Comparison of ENCODE assay signal across 8 cellular contexts in genomic region chr9:8486095-8486494, GRCh38.
DNase-seq lines count a peak whose midpoint lies in the region; ATAC-seq and TF ChIP-seq lines count a peak whose summit lies in the region.

No MANE protein-coding gene starts in this region.

- H3K36me3 Mint-ChIP-seq in glutamatergic neuron (ENCODE audit: unreplicated experiment): peaks cover 4% of the 10 kb centered on the region

- DNase-seq in NCI-H2227 (lab: John Stamatoyannopoulos, UW; ENCODE audit: unreplicated experiment): peak; percentile 23
- no peak for DNase-seq in NCI-H2227 treated with DMSO at 0.1 percent for 48 hours (lab: John Stamatoyannopoulos, UW)
- no peak for DNase-seq in Panc1 (ENCODE audit: low read depth, low spot score)
- peak; percentile 55 for DNase-seq in glutamatergic neuron
- peak; percentile 13 for DNase-seq in stromal cell of bone marrow (ENCODE audit: low read depth)
- DNase-seq in activated T-cell treated with anti-CD3 and anti-CD28 coated beads for 4 hours: no peak

- no peak overlapping the region for H3K27ac ChIP-seq in Panc1 (ENCODE audit: low read length)

- H3K9me3 Mint-ChIP-seq in glutamatergic neuron (ENCODE audit: unreplicated experiment): peaks cover 3% of the 10 kb centered on the region

- BruUV-seq in Panc1 (replicated peaks; lab: Mats Ljungman, UMichigan): no TSS peak

- intact Hi-C loops in Panc1 (cut with micrococcal nuclease; ENCODE audit: unreplicated experiment): no loop called here

- H3K27ac Mint-ChIP-seq in glutamatergic neuron (ENCODE audit: unreplicated experiment): peak overlapping the region; percentile 25

- POLR2A ChIA-PET in Panc1 (lab: Charles Lee): no interaction called here

- no peak overlapping the region for H3K4me3 ChIP-seq in Panc1 (ENCODE audit: low read depth in 2 of 2, low read length in 2 of 2)

- TF ChIP-seq CTCF in Panc1 (IDR thresholded peaks at IDR 0.05): peak; percentile 7; the same call in 1 of the 2 replicates
- peak; percentile 33 for TF ChIP-seq CTCF in glutamatergic neuron (IDR thresholded peaks at IDR 0.05; ENCODE audit: partially characterized antibody, unreplicated experiment)

- CTCF ChIA-PET in Panc1 (lab: Charles Lee): no interaction called here

- H3K4me1 Mint-ChIP-seq in glutamatergic neuron (ENCODE audit: low read depth, unreplicated experiment): peaks cover 8% of the 10 kb centered on the region

- in situ Hi-C loops in Panc1 (cut with HindIII; ENCODE audit: low pct_unique_long_range_greater_than_20kb, low sequenced_read_pairs): no loop called here

- no peaks in the 10 kb centered on the region for H3K9me3 ChIP-seq in Panc1 (ENCODE audit: control insufficient read depth, insufficient read depth, low read depth, low read length)

- no peak for ATAC-seq in Panc1
- no peak for ATAC-seq in HG02571 (IDR thresholded peaks at IDR 0.05; ENCODE audit: unreplicated experiment)
- ATAC-seq in HG03460 (IDR thresholded peaks at IDR 0.05; ENCODE audit: unreplicated experiment): no peak

- no peaks in the 10 kb centered on the region for H3K27me3 Mint-ChIP-seq in glutamatergic neuron (ENCODE audit: unreplicated experiment)

- no peaks in the 10 kb centered on the region for H3K36me3 ChIP-seq in Panc1 (ENCODE audit: control insufficient read depth, insufficient read depth, low read length)

- no peaks in the 10 kb centered on the region for H3K4me1 ChIP-seq in Panc1 (ENCODE audit: control insufficient read depth, insufficient read depth, low read length)

- no peak overlapping the region for H3K4me3 Mint-ChIP-seq in glutamatergic neuron (ENCODE audit: unreplicated experiment)

- H3K27me3 ChIP-seq in Panc1 (ENCODE audit: control insufficient read depth, insufficient read depth, low read length): no peaks in the 10 kb centered on the region

Comparison
In these comparisons a context has a peak if more than half of its experiments do, and no peak if none do; other contexts are left out.
1. DNase-seq: peak in NCI-H2227 (single experiment), glutamatergic neuron (single experiment) and stromal cell of bone marrow (single experiment); none in NCI-H2227 treated with DMSO at 0.1 percent for 48 hours (single experiment), Panc1 (single experiment) and activated T-cell treated with anti-CD3 and anti-CD28 coated beads for 4 hours (single experiment).